In the genomic region with DNA sequence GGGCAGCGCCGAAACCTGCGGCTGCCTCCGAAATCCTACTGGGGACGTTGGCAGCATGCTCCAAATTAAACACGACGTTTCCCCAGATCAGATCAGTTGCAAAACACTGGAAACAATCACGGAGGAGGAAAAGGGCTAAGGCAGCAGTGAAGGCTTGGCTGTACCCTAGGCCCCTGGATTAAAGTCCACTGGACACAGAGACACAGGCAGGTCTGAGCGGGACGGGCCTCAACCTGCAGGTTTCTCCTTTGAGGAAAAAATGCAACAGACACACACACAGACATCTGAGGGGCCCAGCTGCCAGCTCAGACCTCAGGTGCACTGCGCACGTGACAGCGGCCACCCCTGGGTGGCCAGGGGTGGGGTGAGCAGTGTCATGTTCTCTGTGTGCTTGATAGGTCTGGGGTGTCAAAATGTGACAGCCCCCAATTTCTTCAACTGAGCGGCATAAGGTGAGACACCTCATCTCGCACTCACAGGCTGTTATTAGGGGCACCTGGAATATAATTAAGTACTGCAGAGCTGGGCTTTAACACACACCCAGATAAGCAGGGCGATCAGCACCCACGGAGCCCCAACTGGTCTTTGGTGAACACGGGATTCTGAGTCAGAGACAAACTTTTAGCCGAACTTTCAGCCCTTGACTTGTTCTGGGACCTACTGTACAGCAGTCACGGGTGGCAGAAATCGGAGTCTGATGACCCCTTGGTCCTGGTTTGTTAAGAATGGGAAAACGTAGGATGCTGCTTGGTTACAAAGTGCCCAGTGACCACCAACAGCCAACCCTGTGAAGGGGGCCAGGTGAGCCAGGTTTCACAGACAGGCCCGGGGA, we compare ENCODE assay signal across 8 cellular contexts. TPM values are rescaled to one million over a fixed set of nuclear protein-coding genes. Genes with fewer than 3 reads are reported as not detected.
DNase-seq lines count a peak whose midpoint lies in the region; ATAC-seq and TF ChIP-seq lines count a peak whose summit lies in the region.

No MANE protein-coding gene starts in this region.

- no peak for ATAC-seq in stimulated activated effector memory CD8-positive, alpha-beta T cell treated with anti-CD3 and anti-CD28 coated beads, Interleukin-12 subunit alpha, Interleukin-12 subunit beta, amount 100 ng/mL, for 72 hours

- TF ChIP-seq EP300 in Ishikawa (IDR thresholded peaks at IDR 0.05; ENCODE audit: borderline replicate concordance) = no peak

- H3K27ac Mint-ChIP-seq in brain = peak overlapping the region; percentile 70 to 95 (median 94)
- H3K27ac Mint-ChIP-seq in stimulated activated effector memory CD8-positive, alpha-beta T cell treated with anti-CD3 and anti-CD28 coated beads, Interleukin-12 subunit alpha, Interleukin-12 subunit beta, amount 100 ng/mL, for 72 hours = peak overlapping the region; percentile 73

- H3K4me3 ChIP-seq in HAP-1 = no peak overlapping the region

- TF ChIP-seq CTCF in brain (conservative IDR thresholded peaks at IDR 0.05) = no peak

- H3K36me3 ChIP-seq in HAP-1 (replicated peaks) = peaks cover 24% of the 10 kb centered on the region

- TF ChIP-seq RAD21 in Ishikawa (IDR thresholded peaks at IDR 0.05; ENCODE audit: low read depth) = no peak

- H3K4me1 Mint-ChIP-seq in brain = peaks cover 82% of the 10 kb centered on the region
- peaks cover 63% of the 10 kb centered on the region for H3K4me1 Mint-ChIP-seq in stimulated activated effector memory CD8-positive, alpha-beta T cell treated with anti-CD3 and anti-CD28 coated beads, Interleukin-12 subunit alpha, Interleukin-12 subunit beta, amount 100 ng/mL, for 72 hours

- peak overlapping the region; percentile 71 for H3K27ac ChIP-seq in layer of hippocampus (ENCODE audit: low read depth, low read length)

- DNase-seq in stimulated activated effector memory CD8-positive, alpha-beta T cell treated with anti-CD3 and anti-CD28 coated beads, Interleukin-12 subunit alpha, Interleukin-12 subunit beta, amount 100 ng/mL, for 72 hours (ENCODE audit: low spot score in 2 of 2) = no peak
- DNase-seq in HAP-1 (ENCODE audit: low spot score in 2 of 2) (no peak), DMS53 treated with DMSO at 0.1 percent for 48 hours (lab: John Stamatoyannopoulos, UW; ENCODE audit: unreplicated experiment) (no peak), T1000 (lab: John Stamatoyannopoulos, UW) (no peak), NCI-H526 (lab: John Stamatoyannopoulos, UW) (no peak)

- H3K27me3 ChIP-seq in layer of hippocampus (ENCODE audit: control insufficient read depth, insufficient read depth, low read length) (no peaks in the 10 kb centered on the region), HAP-1 (ENCODE audit: low read depth) (no peaks in the 10 kb centered on the region)

- H3K27me3 Mint-ChIP-seq in brain = peaks cover 3% of the 10 kb centered on the region

- no peaks in the 10 kb centered on the region for H3K9me3 ChIP-seq in HAP-1

- in situ Hi-C loops in HAP-1 (cut with MboI; ENCODE audit: low sequenced_read_pairs) = no loop called here

- H3K4me3 Mint-ChIP-seq in brain = peak overlapping the region; percentile 60 to 78 (median 71)
- H3K4me3 Mint-ChIP-seq in stimulated activated effector memory CD8-positive, alpha-beta T cell treated with anti-CD3 and anti-CD28 coated beads, Interleukin-12 subunit alpha, Interleukin-12 subunit beta, amount 100 ng/mL, for 72 hours = no peak overlapping the region

- no peaks in the 10 kb centered on the region for H3K4me1 ChIP-seq in HAP-1

- peaks cover 20% of the 10 kb centered on the region for H3K36me3 Mint-ChIP-seq in brain
- H3K36me3 Mint-ChIP-seq in stimulated activated effector memory CD8-positive, alpha-beta T cell treated with anti-CD3 and anti-CD28 coated beads, Interleukin-12 subunit alpha, Interleukin-12 subunit beta, amount 100 ng/mL, for 72 hours = peaks cover 76% of the 10 kb centered on the region

- no peaks in the 10 kb centered on the region for H3K9me3 Mint-ChIP-seq in brain
- H3K9me3 Mint-ChIP-seq in stimulated activated effector memory CD8-positive, alpha-beta T cell treated with anti-CD3 and anti-CD28 coated beads, Interleukin-12 subunit alpha, Interleukin-12 subunit beta, amount 100 ng/mL, for 72 hours = no peaks in the 10 kb centered on the region

TF ChIP-seq in Ishikawa, 13 proteins besides CTCF, POLR2A, EP300 and RAD21:
- TF ChIP-seq ZBTB7A (IDR thresholded peaks at IDR 0.05; ENCODE audit: low read depth) = no peak
- TF ChIP-seq, protein P1, sequence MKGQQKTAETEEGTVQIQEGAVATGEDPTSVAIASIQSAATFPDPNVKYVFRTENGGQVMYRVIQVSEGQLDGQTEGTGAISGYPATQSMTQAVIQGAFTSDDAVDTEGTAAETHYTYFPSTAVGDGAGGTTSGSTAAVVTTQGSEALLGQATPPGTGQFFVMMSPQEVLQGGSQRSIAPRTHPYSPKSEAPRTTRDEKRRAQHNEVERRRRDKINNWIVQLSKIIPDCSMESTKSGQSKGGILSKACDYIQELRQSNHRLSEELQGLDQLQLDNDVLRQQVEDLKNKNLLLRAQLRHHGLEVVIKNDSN (IDR thresholded peaks at IDR 0.05) = peak; percentile 83
TF ChIP-seq in Ishikawa: peak in this region for 1.

RNA-seq across cellular contexts. Expression of a gene that starts 9.3 kb away (rescaled TPM):
- polyA plus RNA-seq in brain (ENCODE audit: insufficient read depth, low read depth, low replicate concordance) = 129 TPM

RNA-seq across cellular contexts. Expression of a gene that starts 11.4 kb away (rescaled TPM):
- 36.3 TPM for polyA plus RNA-seq in brain (ENCODE audit: insufficient read depth, low read depth, low replicate concordance)

RNA-seq across cellular contexts. Expression of a gene that starts 47.7 kb away (rescaled TPM):
- polyA plus RNA-seq in brain (ENCODE audit: insufficient read depth, low read depth, low replicate concordance) = 73.2 TPM

RNA-seq across cellular contexts. Expression of a gene that starts 52.5 kb away (rescaled TPM):
- 25.7 TPM for polyA plus RNA-seq in brain (ENCODE audit: insufficient read depth, low read depth, low replicate concordance)
